ENCODE assay signal across 17 cellular contexts in genomic region chr16:87051526-87052320, GRCh38.
DNase-seq lines count a peak whose midpoint lies in the region; ATAC-seq, FAIRE-seq and TF ChIP-seq lines count a peak whose summit lies in the region.
"Had no signal": no experiment of that assay in that cellular context is flagged by ENCODE, and none has a peak within 500 bp of the region (broad histone marks: within the 10 kb centered on the region; RNA-seq: fewer than 3 reads in every experiment).

No MANE protein-coding gene starts in this region.

- no peak overlapping the region for H3K9ac ChIP-seq in IMR-90 (ENCODE audit: low read depth, low read length)
- H3K9ac ChIP-seq in H1 (replicated peaks in 1 of 4; ENCODE audit: extremely low read depth in 1 of 4, low read depth in 3 of 4, low read length in 3 of 4): no peak overlapping the region
- no peak overlapping the region for H3K9ac ChIP-seq in PC-3 (ENCODE audit: low read length)

- TF ChIP-seq POLR2A in IMR-90 (IDR thresholded peaks at IDR 0.05; ENCODE audit: low read depth, low read length) (no peak), H1 (IDR thresholded peaks at IDR 0.05; ENCODE audit: control extremely low read depth in 1 of 2, low read depth in 2 of 2, low read length in 2 of 2) (no peak)

- TF ChIP-seq RAD21 in IMR-90 (IDR thresholded peaks at IDR 0.05; ENCODE audit: low read length) (no peak), H1 (IDR thresholded peaks at IDR 0.05 in 1 of 2, conservative IDR thresholded peaks at IDR 0.05 in 1 of 2; ENCODE audit: low read depth in 2 of 2, low read length in 2 of 2) (no peak)

- H3K14ac ChIP-seq in IMR-90 (replicated peaks; ENCODE audit: low read depth, low read length): no peak overlapping the region
- no peak overlapping the region for H3K14ac ChIP-seq in H1 (ENCODE audit: insufficient read length)

- no peak for TF ChIP-seq CTCF in IMR-90 (conservative IDR thresholded peaks at IDR 0.05; ENCODE audit: low read depth, low read length)
- TF ChIP-seq CTCF in H1 (IDR thresholded peaks at IDR 0.05; ENCODE audit: control extremely low read depth in 1 of 3, insufficient read depth in 1 of 3, low read depth in 1 of 3, low read length in 3 of 3): no peak
- no peak for TF ChIP-seq CTCF in PC-3 (conservative IDR thresholded peaks at IDR 0.05; ENCODE audit: low read depth, low read length)

- no peak overlapping the region for H2BK20ac ChIP-seq in IMR-90 (ENCODE audit: low read depth, low read length)
- H2BK20ac ChIP-seq in H1 (ENCODE audit: low read length): no peak overlapping the region

- H3K79me2 ChIP-seq in H1 (ENCODE audit: control insufficient read depth in 1 of 2, insufficient read depth in 2 of 2, low read length in 2 of 2) (no peaks in the 10 kb centered on the region), PC-3 (ENCODE audit: low read length) (no peaks in the 10 kb centered on the region)

- 81% methylated on average over 10 of the region's 18 CpGs; no CpG with 5 or more reads in 1 of the 2 experiments for WGBS in IMR-90 (ENCODE audit: extremely low coverage in 2 of 2, insufficient read length in 1 of 2), 2 experiments
- 85% methylated on average over 18 of the region's 18 CpGs; no CpG with 5 or more reads in 1 of the 2 experiments for WGBS in H1 (ENCODE audit: extremely low coverage in 1 of 2, insufficient coverage in 1 of 2, insufficient read length in 1 of 2, insufficient replicate concordance in 2 of 2, low coverage in 1 of 2, low lambda C conversion rate in 2 of 2, missing lambda C conversion rate in 1 of 2), 2 experiments

- H3K23me2 ChIP-seq in H1 (ENCODE audit: low read depth, low read length): no peaks in the 10 kb centered on the region

- H3K4me3 ChIP-seq in IMR-90 (ENCODE audit: insufficient read depth, low read depth, low read length): no peak overlapping the region
- H3K4me3 ChIP-seq in H1 (ENCODE audit: extremely low read depth in 1 of 4, insufficient read depth in 2 of 4, low read depth in 3 of 4, low read length in 4 of 4): no peak overlapping the region
- H3K4me3 ChIP-seq in PC-3 (ENCODE audit: low read length): no peak overlapping the region
- H3K4me3 ChIP-seq: A549 had no signal

- H3K4me1 ChIP-seq in IMR-90 (ENCODE audit: control insufficient read depth, insufficient read depth, low read length): peaks cover 6% of the 10 kb centered on the region
- peaks cover 3 to 12% (median 9%) of the 10 kb centered on the region in 4 experiments; a peak in 6 of 7 replicates for H3K4me1 ChIP-seq in H1 (replicated peaks in 1 of 4; ENCODE audit: control insufficient read depth in 3 of 4, insufficient read depth in 4 of 4, low read length in 3 of 4)
- no peaks in the 10 kb centered on the region for H3K4me1 ChIP-seq in PC-3 (ENCODE audit: insufficient read depth, low read length)
- H3K4me1 ChIP-seq: A549, BE2C had no signal

- TF ChIP-seq EP300 in H1 (IDR thresholded peaks at IDR 0.05; ENCODE audit: borderline replicate concordance in 1 of 2, low read depth in 2 of 2, low read length in 2 of 2): no peak

- POLR2A ChIA-PET in IMR-90 (lab: Charles Lee; ENCODE audit: unreplicated experiment) (no interaction called here), H1 (lab: Charles Lee; ENCODE audit: partially characterized antibody) (interaction anchor here (1.0 to 1.2 kb wide), 2 partner anchors 11 to 98 kb away, joined by 3 read pairs; no protein-coding TSS in a partner anchor), PC-3 (lab: Charles Lee; ENCODE audit: unreplicated experiment) (no interaction called here)

- H3K27ac ChIP-seq in IMR-90 (ENCODE audit: insufficient read depth, low read length) (no peak overlapping the region), H1 (ENCODE audit: low read depth, low read length) (no peak overlapping the region), PC-3 (ENCODE audit: low read length) (no peak overlapping the region)
- H3K27ac ChIP-seq: A549, C4-2B, HL-60 had no signal

- no peak for FAIRE-seq in H1 (lab: Jason Lieb, UNC)
- FAIRE-seq: A549, D721Med, H54 had no signal

- no peak overlapping the region for H2BK120ac ChIP-seq in IMR-90 (ENCODE audit: low read depth, low read length)
- H2BK120ac ChIP-seq in H1 (replicated peaks; ENCODE audit: low read depth, low read length): no peak overlapping the region

- H3K18ac ChIP-seq in IMR-90 (ENCODE audit: low read depth, low read length): no peak overlapping the region
- H3K18ac ChIP-seq in H1 (ENCODE audit: extremely low read depth, low read length): no peak overlapping the region

- ATAC-seq in IMR-90 (ENCODE audit: low read depth) (no peak), PC-3 (no peak)
- ATAC-seq: A549; CD8-positive, alpha-beta T cell; HCT116 had no signal

- no peaks in the 10 kb centered on the region for H3K9me2 ChIP-seq in PC-3 (replicated peaks; ENCODE audit: low read length)

- H3F3A ChIP-seq in PC-3 (ENCODE audit: low read length, unreplicated experiment): no peaks in the 10 kb centered on the region

- H3K56ac ChIP-seq in IMR-90 (ENCODE audit: extremely low read depth, insufficient read depth, low read length): no peak overlapping the region
- no peak overlapping the region for H3K56ac ChIP-seq in H1 (replicated peaks; ENCODE audit: insufficient read length, low read depth, low read length)

- H2AFZ ChIP-seq in IMR-90 (replicated peaks; ENCODE audit: low read length, poor library complexity) (peak overlapping the region; percentile 5), H1 (ENCODE audit: low read length) (no peak overlapping the region), PC-3 (ENCODE audit: low read length) (no peak overlapping the region)

- CTCF ChIA-PET in IMR-90 (lab: Yijun Ruan, JAX): interaction anchor here (0.7 kb wide), 1 partner anchor 48 kb away, joined by 3 read pairs; no protein-coding TSS in a partner anchor
- CTCF ChIA-PET in H1 (lab: Charles Lee; ENCODE audit: partially characterized antibody): interaction anchor here (0.6 to 4.4 kb wide), 14 partner anchors 8 to 487 kb away, joined by 3 to 40 read pairs (median 3); no protein-coding TSS in a partner anchor
- CTCF ChIA-PET in PC-3 (lab: Charles Lee): no interaction called here

- H3K27me3 ChIP-seq in IMR-90 (ENCODE audit: control insufficient read depth, insufficient read depth, low read length): peaks cover 35% of the 10 kb centered on the region
- no peaks in the 10 kb centered on the region; a peak in 2 of 7 replicates for H3K27me3 ChIP-seq in H1 (replicated peaks in 1 of 4; ENCODE audit: control insufficient read depth in 3 of 4, extremely low read depth in 1 of 4, insufficient read depth in 3 of 4, low read length in 3 of 4)
- H3K27me3 ChIP-seq in PC-3 (ENCODE audit: low read length): no peaks in the 10 kb centered on the region
- H3K27me3 ChIP-seq: BE2C had no signal

- H2AK5ac ChIP-seq in IMR-90 (ENCODE audit: low read depth, low read length): no peak overlapping the region
- H2AK5ac ChIP-seq in H1 (ENCODE audit: low read depth, low read length): no peak overlapping the region

- dilution Hi-C loops in IMR-90 (cut with HindIII; ENCODE audit: low sequenced_read_pairs, unreplicated experiment): no loop called here

- H4K20me1 ChIP-seq in IMR-90 (ENCODE audit: insufficient read depth, low read length) (peaks cover 3% of the 10 kb centered on the region; the same call in 1 of the 2 replicates), H1 (replicated peaks in 1 of 2; ENCODE audit: control insufficient read depth in 1 of 2, insufficient read depth in 2 of 2, low read length in 2 of 2) (no peaks in the 10 kb centered on the region), PC-3 (ENCODE audit: low read length) (no peaks in the 10 kb centered on the region)

- H2BK5ac ChIP-seq in IMR-90 (ENCODE audit: low read depth, low read length, poor library complexity, severe bottlenecking) (no peak overlapping the region), H1 (ENCODE audit: low read depth, low read length) (no peak overlapping the region)

- no peak for DNase-seq in IMR-90
- peak; percentile 50 for DNase-seq in NCI-H1694 treated with DMSO at 0.1 percent for 48 hours (lab: John Stamatoyannopoulos, UW)
- DNase-seq in H1 (ENCODE audit: low read depth in 1 of 2, low spot score in 2 of 2): no peak
- DNase-seq in posterior vena cava (ENCODE audit: low spot score): peak; percentile 48
- no peak for DNase-seq in activated CD4-positive, alpha-beta T cell treated with anti-CD3 and anti-CD28 coated beads for 1 hour
- no peak for DNase-seq in PC-3
- DNase-seq: BE2C; CD8-positive, alpha-beta T cell; COR-L47; DMS53; GF-D8 had no signal

- no peaks in the 10 kb centered on the region for H3K9me1 ChIP-seq in IMR-90 (ENCODE audit: insufficient read depth, low read length)

- H3K23ac ChIP-seq in IMR-90 (ENCODE audit: low read depth, low read length) (no peak overlapping the region), H1 (ENCODE audit: insufficient read length) (no peak overlapping the region)

- H3K9me3 ChIP-seq in IMR-90 (ENCODE audit: control insufficient read depth, insufficient read depth, low read length): peaks cover 3% of the 10 kb centered on the region; the same call in 1 of the 2 replicates
- peaks cover 4 to 12% of the 10 kb centered on the region in 2 experiments; a peak in 3 of 4 replicates for H3K9me3 ChIP-seq in H1 (ENCODE audit: insufficient read depth in 2 of 2, low read depth in 1 of 2, low read length in 1 of 2)
- H3K9me3 ChIP-seq in PC-3 (ENCODE audit: low read length): no peaks in the 10 kb centered on the region
- H3K9me3 ChIP-seq: BE2C had no signal

- H2BK12ac ChIP-seq in H1 (ENCODE audit: low read depth, low read length): no peak overlapping the region

- peak overlapping the region; percentile 33 for H2AK9ac ChIP-seq in IMR-90 (replicated peaks; ENCODE audit: low read depth, low read length, poor library complexity)

- H4K91ac ChIP-seq in IMR-90 (ENCODE audit: insufficient read depth, low read depth, low read length): no peak overlapping the region
- no peak overlapping the region for H4K91ac ChIP-seq in H1 (replicated peaks; ENCODE audit: insufficient read length, low read length)

- H3K4ac ChIP-seq in IMR-90 (ENCODE audit: low read depth, low read length) (no peak overlapping the region), H1 (replicated peaks; ENCODE audit: insufficient read length, low read depth, low read length) (no peak overlapping the region)

- intact Hi-C loops in IMR-90 (cut with micrococcal nuclease) (no loop called here), posterior vena cava (cut with DNase I) (no loop called here), PC-3 (cut with micrococcal nuclease) (no loop called here)

- no TSS peak for BruUV-seq in IMR-90 (replicated peaks; lab: Mats Ljungman, UMichigan)
- no TSS peak for BruUV-seq in PC-3 (replicated peaks; lab: Mats Ljungman, UMichigan)

- H3K4me2 ChIP-seq in IMR-90 (ENCODE audit: low read depth, low read length): no peak overlapping the region
- H3K4me2 ChIP-seq in H1 (ENCODE audit: insufficient read depth in 1 of 2, low read depth in 2 of 2, low read length in 2 of 2): no peak overlapping the region
- no peak overlapping the region for H3K4me2 ChIP-seq in PC-3 (ENCODE audit: low read length)
- H3K4me2 ChIP-seq: A549 had no signal

- H4K5ac ChIP-seq in IMR-90 (ENCODE audit: low read depth, low read length): no peak overlapping the region
- no peak overlapping the region for H4K5ac ChIP-seq in H1 (ENCODE audit: insufficient read length, low read depth, low read length)

- no peaks in the 10 kb centered on the region for H3K79me1 ChIP-seq in IMR-90 (ENCODE audit: low read depth in 1 of 2, low read length in 2 of 2)
- H3K79me1 ChIP-seq in H1 (ENCODE audit: low read depth, low read length): no peaks in the 10 kb centered on the region

- no peaks in the 10 kb centered on the region for H3K36me3 ChIP-seq in IMR-90 (ENCODE audit: control insufficient read depth, insufficient read depth, low read length)
- no peaks in the 10 kb centered on the region for H3K36me3 ChIP-seq in H1 (ENCODE audit: control insufficient read depth in 2 of 4, insufficient read depth in 4 of 4, low read length in 3 of 4)
- H3K36me3 ChIP-seq in PC-3 (ENCODE audit: low read depth, low read length): no peaks in the 10 kb centered on the region
- H3K36me3 ChIP-seq: BE2C had no signal

- no peak overlapping the region for H2BK15ac ChIP-seq in IMR-90 (ENCODE audit: low read depth, low read length)
- peak overlapping the region; percentile 3; the same call in 1 of the 2 replicates for H2BK15ac ChIP-seq in H1 (ENCODE audit: low read length)

- in situ Hi-C loops in IMR-90 (cut with MboI; ENCODE audit: low sequenced_read_pairs): no loop called here

- H4K8ac ChIP-seq in IMR-90 (ENCODE audit: low read depth in 2 of 2, low read length in 2 of 2) (no peak overlapping the region), H1 (ENCODE audit: extremely low read depth, insufficient read depth, low read length) (no peak overlapping the region)

Comparison
In these comparisons a context has a peak if more than half of its experiments do, and no peak if none do; other contexts are left out.
1. DNase-seq: peak in NCI-H1694 treated with DMSO at 0.1 percent for 48 hours (single experiment) and posterior vena cava (single experiment); none in IMR-90 (single experiment), H1 (0 of 2), activated CD4-positive, alpha-beta T cell treated with anti-CD3 and anti-CD28 coated beads for 1 hour (single experiment) and PC-3 (single experiment).